ENCODE assay signal across 18 cellular contexts in the genomic region with DNA sequence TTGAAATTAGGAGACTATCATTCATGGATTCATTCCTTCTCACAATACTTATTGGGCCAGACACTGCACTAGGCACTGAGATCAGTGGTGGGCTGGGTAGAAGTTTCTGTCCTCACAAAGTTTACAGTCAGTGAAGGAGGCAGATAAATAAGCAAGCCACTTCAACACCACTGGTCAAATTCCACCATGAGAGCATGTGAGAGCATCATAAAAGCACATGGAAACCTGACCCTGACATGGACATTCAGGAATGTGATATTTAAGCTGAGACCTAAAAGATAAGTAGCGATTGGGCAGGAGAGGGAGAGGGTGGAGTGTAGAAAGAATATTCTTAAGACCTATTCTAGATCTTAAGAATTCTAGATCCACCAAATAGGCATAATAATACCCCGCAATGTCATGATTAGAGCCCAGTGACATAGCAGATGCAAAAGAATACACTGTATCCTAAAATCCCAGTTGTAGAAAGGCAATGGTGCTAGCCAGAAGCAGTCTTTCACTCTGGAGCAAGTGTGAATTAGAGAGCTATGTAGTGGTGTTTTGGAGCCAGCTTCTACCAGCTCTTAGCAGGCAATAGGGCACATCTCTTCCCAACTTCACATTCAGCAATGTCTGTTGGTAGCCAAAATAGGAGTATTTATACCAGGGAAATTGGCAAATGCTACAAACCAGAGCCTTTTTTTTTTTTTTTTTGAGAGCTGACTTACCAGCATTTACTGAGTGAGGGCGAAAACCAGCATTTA. TPM values are rescaled to one million over a fixed set of nuclear protein-coding genes. Genes with fewer than 3 reads are reported as not detected.
DNase-seq lines count a peak whose midpoint lies in the region; ATAC-seq and TF ChIP-seq lines count a peak whose summit lies in the region.
"Had no signal": no experiment of that assay in that cellular context is flagged by ENCODE, and none has a peak within 500 bp of the region (broad histone marks: within the 10 kb centered on the region; RNA-seq: fewer than 3 reads in every experiment).

No MANE protein-coding gene starts in this region.

- TF ChIP-seq CTCF in IMR-90 (conservative IDR thresholded peaks at IDR 0.05; ENCODE audit: low read depth, low read length) (no peak), stomach (IDR thresholded peaks at IDR 0.05) (no peak)

- H3K27ac Mint-ChIP-seq in natural killer cell treated with Interleukin-12 subunit alpha and Interleukin-12 subunit beta and Interleukin-15 and Interleukin-18, amount 100 ng/mL, for 72 hours, result no peak overlapping the region
- no peak overlapping the region for H3K27ac Mint-ChIP-seq in CD4-positive, alpha-beta memory T cell
- H3K27ac Mint-ChIP-seq: activated B cell treated with CpG ODN at 0.5 μM for 24 hours; activated CD4-positive, alpha-beta memory T cell treated with anti-CD3 and anti-CD28 coated beads, Interleukin-2, amount 10 ng/mL, durations not matched to agents 7 days and 5 days had no signal

- H3K79me1 ChIP-seq in IMR-90 (ENCODE audit: low read depth in 1 of 2, low read length in 2 of 2), result no peaks in the 10 kb centered on the region

- WGBS in IMR-90 (ENCODE audit: extremely low coverage in 2 of 2, insufficient read length in 1 of 2), 2 experiments, result no CpG with 5 or more reads among the region's 3 CpGs
- 64 to 84% (median 73%) methylated on average over 3 of the region's 3 CpGs for WGBS in stomach, 5 donors

- TF ChIP-seq EP300 in stomach (IDR thresholded peaks at IDR 0.05), result no peak

- no peak overlapping the region for H3K23ac ChIP-seq in IMR-90 (ENCODE audit: low read depth, low read length)

- TF ChIP-seq POLR2A in IMR-90 (IDR thresholded peaks at IDR 0.05; ENCODE audit: low read depth, low read length) (no peak), stomach (IDR thresholded peaks at IDR 0.05) (no peak)

- H4K20me1 ChIP-seq in IMR-90 (ENCODE audit: insufficient read depth, low read length), result no peaks in the 10 kb centered on the region

- no peaks in the 10 kb centered on the region for H3K9me3 Mint-ChIP-seq in natural killer cell treated with Interleukin-12 subunit alpha and Interleukin-12 subunit beta and Interleukin-15 and Interleukin-18, amount 100 ng/mL, for 72 hours
- H3K9me3 Mint-ChIP-seq in CD4-positive, alpha-beta memory T cell, result peaks cover 0 to 3% (median 0%) of the 10 kb centered on the region in 8 donors
- H3K9me3 Mint-ChIP-seq: activated CD4-positive, alpha-beta memory T cell treated with anti-CD3 and anti-CD28 coated beads, Interleukin-2, amount 10 ng/mL, durations not matched to agents 7 days and 5 days had no signal

- intact Hi-C loops in IMR-90 (cut with micrococcal nuclease) (no loop called here), stomach (cut with DNase I; ENCODE audit: low total_unique reads) (no loop called here)
- intact Hi-C loops in CD4-positive, alpha-beta memory T cell (cut with micrococcal nuclease), result no loop called here

- no peak overlapping the region for H2BK20ac ChIP-seq in IMR-90 (ENCODE audit: low read depth, low read length)

- no peak for TF ChIP-seq RAD21 in IMR-90 (IDR thresholded peaks at IDR 0.05; ENCODE audit: low read length)

- in situ Hi-C loops in IMR-90 (cut with MboI; ENCODE audit: low sequenced_read_pairs), result no loop called here

- dilution Hi-C loops in IMR-90 (cut with HindIII; ENCODE audit: low sequenced_read_pairs, unreplicated experiment), result no loop called here

- no peak overlapping the region for H4K8ac ChIP-seq in IMR-90 (ENCODE audit: low read depth in 2 of 2, low read length in 2 of 2)

- no peaks in the 10 kb centered on the region for H3K36me3 ChIP-seq in IMR-90 (ENCODE audit: control insufficient read depth, insufficient read depth, low read length)
- H3K36me3 ChIP-seq in stomach, result no peaks in the 10 kb centered on the region
- no peaks in the 10 kb centered on the region for H3K36me3 ChIP-seq in CD4-positive, alpha-beta memory T cell (ENCODE audit: insufficient read depth, low read length)
- H3K36me3 ChIP-seq: BE2C, sigmoid colon had no signal

- no peak overlapping the region for H2AK9ac ChIP-seq in IMR-90 (replicated peaks; ENCODE audit: low read depth, low read length, poor library complexity)

- H2BK15ac ChIP-seq in IMR-90 (ENCODE audit: low read depth, low read length), result no peak overlapping the region

- H3K4me1 ChIP-seq in IMR-90 (ENCODE audit: control insufficient read depth, insufficient read depth, low read length) (peaks cover 3% of the 10 kb centered on the region; the same call in 1 of the 2 replicates), stomach (peaks cover 8 to 63% (median 37%) of the 10 kb centered on the region in 4 donors)
- H3K4me1 ChIP-seq in CD4-positive, alpha-beta memory T cell (ENCODE audit: insufficient read depth, low read length), result no peaks in the 10 kb centered on the region
- H3K4me1 ChIP-seq: BE2C, sigmoid colon, testis had no signal

- H3K9ac ChIP-seq in IMR-90 (ENCODE audit: low read depth, low read length), result no peak overlapping the region

- DNase-seq in DMS53 (lab: John Stamatoyannopoulos, UW) (peak; percentile 55), DMS53 treated with DMSO at 0.1 percent for 48 hours (lab: John Stamatoyannopoulos, UW; ENCODE audit: unreplicated experiment) (no peak), IMR-90 (peak; percentile 23), left kidney (ENCODE audit: low read depth, low spot score) (peak; percentile 61), stomach (no peak), C1 segment of cervical spinal cord (lab: John Stamatoyannopoulos, UW) (no peak)
- no peak for DNase-seq in natural killer cell treated with Interleukin-12 subunit alpha and Interleukin-12 subunit beta and Interleukin-15 and Interleukin-18, amount 100 ng/mL, for 72 hours (ENCODE audit: low spot score)
- DNase-seq in CD4-positive, alpha-beta memory T cell, result no peak
- DNase-seq: activated B cell treated with CpG ODN at 0.5 μM for 24 hours; activated CD4-positive, alpha-beta memory T cell treated with anti-CD3 and anti-CD28 coated beads, Interleukin-2, amount 10 ng/mL, durations not matched to agents 7 days and 5 days; activated effector memory CD4-positive, alpha-beta T cell treated with Interleukin-2 at 50 U/mL for 16 hours; BE2C; effector CD4-positive, alpha-beta T cell; NCI-H1092 treated with DMSO at 0.1 percent for 48 hours; sigmoid colon; stimulated activated CD4-positive, alpha-beta T cell treated with anti-CD3 and anti-CD28 coated beads, Interleukin-1b, Interleukin-23, amount 100 ng/mL, for 48 hours; testis had no signal

- no peak overlapping the region for H2AK5ac ChIP-seq in IMR-90 (ENCODE audit: low read depth, low read length)

- no peak overlapping the region for H4K91ac ChIP-seq in IMR-90 (ENCODE audit: insufficient read depth, low read depth, low read length)

- no peak overlapping the region for H3K4ac ChIP-seq in IMR-90 (ENCODE audit: low read depth, low read length)

- H3K18ac ChIP-seq in IMR-90 (ENCODE audit: low read depth, low read length), result no peak overlapping the region

- no peak overlapping the region for H3K27ac ChIP-seq in IMR-90 (ENCODE audit: insufficient read depth, low read length)
- peak overlapping the region; percentile 57 to 82 (median 69) for H3K27ac ChIP-seq in stomach
- no peak overlapping the region for H3K27ac ChIP-seq in CD4-positive, alpha-beta memory T cell (ENCODE audit: low read depth, low read length)
- H3K27ac ChIP-seq: sigmoid colon, testis had no signal

- H3K4me3 Mint-ChIP-seq in natural killer cell treated with Interleukin-12 subunit alpha and Interleukin-12 subunit beta and Interleukin-15 and Interleukin-18, amount 100 ng/mL, for 72 hours, result no peak overlapping the region
- H3K4me3 Mint-ChIP-seq in CD4-positive, alpha-beta memory T cell, result no peak overlapping the region
- H3K4me3 Mint-ChIP-seq: activated B cell treated with CpG ODN at 0.5 μM for 24 hours; activated CD4-positive, alpha-beta memory T cell treated with anti-CD3 and anti-CD28 coated beads, Interleukin-2, amount 10 ng/mL, durations not matched to agents 7 days and 5 days had no signal

- H3K14ac ChIP-seq in IMR-90 (replicated peaks; ENCODE audit: low read depth, low read length), result no peak overlapping the region

- BruUV-seq in IMR-90 (replicated peaks; lab: Mats Ljungman, UMichigan), result no TSS peak

- ATAC-seq in IMR-90 (ENCODE audit: low read depth), result 0 out of 2 replicates have a peak, but pooled peaks have one; percentile 24
- no peak for ATAC-seq in natural killer cell treated with Interleukin-12 subunit alpha and Interleukin-12 subunit beta and Interleukin-15 and Interleukin-18, amount 100 ng/mL, for 72 hours

- H3K27me3 ChIP-seq in IMR-90 (ENCODE audit: control insufficient read depth, insufficient read depth, low read length) (peaks cover under 1% of the 10 kb centered on the region), stomach (no peaks in the 10 kb centered on the region)
- no peaks in the 10 kb centered on the region for H3K27me3 ChIP-seq in CD4-positive, alpha-beta memory T cell (ENCODE audit: insufficient read depth, low read length)
- H3K27me3 ChIP-seq: BE2C, sigmoid colon, testis had no signal

- no peaks in the 10 kb centered on the region for H3K4me1 Mint-ChIP-seq in natural killer cell treated with Interleukin-12 subunit alpha and Interleukin-12 subunit beta and Interleukin-15 and Interleukin-18, amount 100 ng/mL, for 72 hours (ENCODE audit: low read depth in 2 of 2)
- H3K4me1 Mint-ChIP-seq in CD4-positive, alpha-beta memory T cell, result no peaks in the 10 kb centered on the region
- H3K4me1 Mint-ChIP-seq: activated B cell treated with CpG ODN at 0.5 μM for 24 hours; activated CD4-positive, alpha-beta memory T cell treated with anti-CD3 and anti-CD28 coated beads, Interleukin-2, amount 10 ng/mL, durations not matched to agents 7 days and 5 days had no signal

- H3K56ac ChIP-seq in IMR-90 (ENCODE audit: extremely low read depth, insufficient read depth, low read length), result no peak overlapping the region

- H2BK120ac ChIP-seq in IMR-90 (ENCODE audit: low read depth, low read length), result no peak overlapping the region

- H3K4me3 ChIP-seq in IMR-90 (ENCODE audit: insufficient read depth, low read depth, low read length), result no peak overlapping the region
- no peak overlapping the region for H3K4me3 ChIP-seq in stomach
- H3K4me3 ChIP-seq in CD4-positive, alpha-beta memory T cell (ENCODE audit: low read length in 2 of 2), result no peak overlapping the region
- H3K4me3 ChIP-seq: sigmoid colon, testis had no signal

- H3K27me3 Mint-ChIP-seq in natural killer cell treated with Interleukin-12 subunit alpha and Interleukin-12 subunit beta and Interleukin-15 and Interleukin-18, amount 100 ng/mL, for 72 hours, result peaks cover 6 to 15% of the 10 kb centered on the region in 2 donors
- H3K27me3 Mint-ChIP-seq in CD4-positive, alpha-beta memory T cell, result peaks cover 0 to 2% of the 10 kb centered on the region in 2 donors
- H3K27me3 Mint-ChIP-seq: activated B cell treated with CpG ODN at 0.5 μM for 24 hours had no signal

- H3K36me3 Mint-ChIP-seq in natural killer cell treated with Interleukin-12 subunit alpha and Interleukin-12 subunit beta and Interleukin-15 and Interleukin-18, amount 100 ng/mL, for 72 hours, result no peaks in the 10 kb centered on the region
- H3K36me3 Mint-ChIP-seq in CD4-positive, alpha-beta memory T cell, result no peaks in the 10 kb centered on the region

- POLR2A ChIA-PET in IMR-90 (lab: Charles Lee; ENCODE audit: unreplicated experiment), result no interaction called here
- POLR2A ChIA-PET in CD4-positive, alpha-beta memory T cell (lab: Charles Lee; ENCODE audit: partially characterized antibody), result no interaction called here

- no peak overlapping the region for H4K5ac ChIP-seq in IMR-90 (ENCODE audit: low read depth, low read length)

- H3K4me2 ChIP-seq in IMR-90 (ENCODE audit: low read depth, low read length), result no peak overlapping the region

- CTCF ChIA-PET in IMR-90 (lab: Yijun Ruan, JAX), result interaction anchor here (1.6 kb wide), 1 partner anchor 10 kb away, joined by 4 read pairs; no protein-coding TSS in a partner anchor
- CTCF ChIA-PET in CD4-positive, alpha-beta memory T cell (lab: Charles Lee; ENCODE audit: partially characterized antibody), result no interaction called here

- H3K9me3 ChIP-seq in IMR-90 (ENCODE audit: control insufficient read depth, insufficient read depth, low read length) (no peaks in the 10 kb centered on the region), stomach (no peaks in the 10 kb centered on the region)
- no peaks in the 10 kb centered on the region for H3K9me3 ChIP-seq in CD4-positive, alpha-beta memory T cell (ENCODE audit: control insufficient read depth in 1 of 2, low read length in 2 of 2)
- H3K9me3 ChIP-seq: BE2C, testis had no signal

- 0 out of 2 replicates have a peak, but pooled peaks cover 3% of the 10 kb centered on the region for H3K9me1 ChIP-seq in IMR-90 (ENCODE audit: insufficient read depth, low read length)

- no peak overlapping the region for H2AFZ ChIP-seq in IMR-90 (replicated peaks; ENCODE audit: low read length, poor library complexity)

- H2BK5ac ChIP-seq in IMR-90 (ENCODE audit: low read depth, low read length, poor library complexity, severe bottlenecking), result no peak overlapping the region

RNA-seq across cellular contexts. Expression of a gene that starts 46.4 kb away (rescaled TPM):
- total RNA-seq in IMR-90 (2012; rRNA removed), result 1.1 and 1.3 TPM in 2 replicates
- polyA plus RNA-seq in IMR-90 (2012; rRNA removed), result 1.3 and 1.7 TPM in 2 replicates
- 0.49 and 0.74 TPM in 2 replicates for polyA plus RNA-seq in IMR-90 (2012; cell fraction: cytosol; rRNA removed)
- 4.1 and 4.6 TPM in 2 replicates for polyA plus RNA-seq in IMR-90 (2012; cell fraction: nucleus; rRNA removed; ENCODE audit: low replicate concordance)
- total RNA-seq in stomach, result 10 to 100 TPM; 35.6 to 62.0 (median 46.9) TPM
- polyA plus RNA-seq in stomach, result 10 to 100 TPM; 20.8 to 23.2 (median 23.1) TPM
- under 1 TPM; 0.07 to 0.50 TPM for total RNA-seq in natural killer cell treated with Interleukin-12 subunit alpha and Interleukin-12 subunit beta and Interleukin-15 and Interleukin-18, amount 100 ng/mL, for 72 hours
- not detected for total RNA-seq in CD4-positive, alpha-beta memory T cell
- not detected for polyA plus RNA-seq in CD4-positive, alpha-beta memory T cell
- total RNA-seq: activated B cell treated with CpG ODN at 0.5 μM for 24 hours, lung microvascular endothelial cell had no signal

Comparison
In these comparisons a context has a peak if more than half of its experiments do, and no peak if none do; other contexts are left out.
1. DNase-seq: peak in DMS53 (single experiment), IMR-90 (single experiment) and left kidney (single experiment); none in DMS53 treated with DMSO at 0.1 percent for 48 hours (single experiment), stomach (single experiment), natural killer cell treated with Interleukin-12 subunit alpha and Interleukin-12 subunit beta and Interleukin-15 and Interleukin-18, amount 100 ng/mL, for 72 hours (single experiment), CD4-positive, alpha-beta memory T cell (0 of 5) and C1 segment of cervical spinal cord (0 of 14).
2. H3K27ac ChIP-seq: peak in stomach (5 of 5); none in IMR-90 (single experiment) and CD4-positive, alpha-beta memory T cell (single experiment).
3. RNA of a gene that starts 46.4 kb away (total RNA-seq): 35.6 to 62.0 TPM in stomach; 1.1 to 1.3 TPM in IMR-90, 0.07 to 0.50 TPM in natural killer cell treated with Interleukin-12 subunit alpha and Interleukin-12 subunit beta and Interleukin-15 and Interleukin-18, amount 100 ng/mL, for 72 hours and not detected in CD4-positive, alpha-beta memory T cell; every median in the first group is over 10 times any median in the second.